18 cellular contexts compared by ENCODE assay signal in genomic region chr16:67543036-67543435, GRCh38. TPM values are rescaled to one million over a fixed set of nuclear protein-coding genes. Genes with fewer than 3 reads are reported as not detected.
DNase-seq lines count a peak whose midpoint lies in the region; ATAC-seq, FAIRE-seq and TF ChIP-seq lines count a peak whose summit lies in the region.
"Had no signal": no experiment of that assay in that cellular context is flagged by ENCODE, and none has a peak within 500 bp of the region (broad histone marks: within the 10 kb centered on the region; RNA-seq: fewer than 3 reads in every experiment).

No MANE protein-coding gene starts in this region.

- H3K79me2 ChIP-seq in DOHH2 (ENCODE audit: control insufficient read depth, low read length) (peaks cover 13% of the 10 kb centered on the region), K562 (ENCODE audit: control insufficient read depth, insufficient read depth, low read length) (no peaks in the 10 kb centered on the region)

- TF ChIP-seq CTCF in DOHH2 (IDR thresholded peaks at IDR 0.05; ENCODE audit: low read depth, low read length, poor library complexity, severe bottlenecking) = no peak
- TF ChIP-seq CTCF in K562 (IDR thresholded peaks at IDR 0.05 in 2 of 3, conservative IDR thresholded peaks at IDR 0.05 in 1 of 3; ENCODE audit: insufficient read depth in 2 of 3, low read depth in 1 of 3, low read length in 3 of 3) = no peak

- intact Hi-C loops in K562 (cut with micrococcal nuclease) = no loop called here
- intact Hi-C loops in naive thymus-derived CD4-positive, alpha-beta T cell (cut with micrococcal nuclease) = no loop called here

- WGBS in K562 (ENCODE audit: insufficient coverage, low coverage, missing lambda C conversion rate) = 76% methylated on average over 8 of the region's 8 CpGs

- H2AFZ ChIP-seq in K562 (ENCODE audit: low read depth, low read length) = no peak overlapping the region

- in situ Hi-C loops in K562 (cut with MboI) = no loop called here

- H3F3A ChIP-seq in DOHH2 (ENCODE audit: control insufficient read depth, insufficient read depth) = peaks cover 16% of the 10 kb centered on the region

- peaks cover 32 to 100% (median 92%) of the 10 kb centered on the region in 11 experiments for H4K20me1 ChIP-seq in BLaER1 treated with 17β-estradiol and CSF1 and Interleukin-3, amounts not matched to agents 10 nM and 100 nM
- H4K20me1 ChIP-seq in DOHH2 (ENCODE audit: control insufficient read depth, insufficient read depth, low read depth, low read length) (no peaks in the 10 kb centered on the region), K562 (replicated peaks; ENCODE audit: control insufficient read depth, insufficient read depth, low read length) (peaks cover 5% of the 10 kb centered on the region; the same call in 1 of the 2 replicates)

- peak overlapping the region in 5 of 11 experiments; percentile 8 to 44 (median 15); a peak in 4 of 22 replicates for H3K9ac ChIP-seq in BLaER1 treated with 17β-estradiol and CSF1 and Interleukin-3, amounts not matched to agents 10 nM and 100 nM
- no peak overlapping the region for H3K9ac ChIP-seq in K562 (ENCODE audit: insufficient read depth in 1 of 2, low read depth in 2 of 2, low read length in 2 of 2)

- no peak for FAIRE-seq in K562 (lab: Jason Lieb, UNC)

- TF ChIP-seq POLR2A in K562 (conservative IDR thresholded peaks at IDR 0.05) = no peak

- H3K36me3 ChIP-seq in BLaER1 treated with 17β-estradiol and CSF1 and Interleukin-3, amounts not matched to agents 10 nM and 100 nM = peaks cover 53 to 96% (median 73%) of the 10 kb centered on the region in 11 experiments
- H3K36me3 ChIP-seq in DOHH2 (ENCODE audit: control insufficient read depth, low read length) (peaks cover 59% of the 10 kb centered on the region), K562 (ENCODE audit: control insufficient read depth, insufficient read depth, low read length) (peaks cover 53% of the 10 kb centered on the region; the same call in 1 of the 3 replicates), SJCRH30 (no peaks in the 10 kb centered on the region; the same call in 1 of the 2 replicates)
- peaks cover 0 to 39% (median 0%) of the 10 kb centered on the region in 3 experiments for H3K36me3 ChIP-seq in naive thymus-derived CD4-positive, alpha-beta T cell (ENCODE audit: control insufficient read depth in 2 of 3, insufficient read depth in 3 of 3, low read length in 3 of 3)
- H3K36me3 ChIP-seq: ovary, uterus had no signal

- peak overlapping the region in 1 of 10 donors; percentile 77 for H3K4me3 Mint-ChIP-seq in naive thymus-derived CD4-positive, alpha-beta T cell

- no peak for TF ChIP-seq RAD21 in K562 (CRISPR knock-in tag; conservative IDR thresholded peaks at IDR 0.05 in 1 of 2, IDR thresholded peaks at IDR 0.05 in 1 of 2)

- peak overlapping the region in 7 of 9 donors; percentile 52 to 83 (median 71) for H3K27ac Mint-ChIP-seq in naive thymus-derived CD4-positive, alpha-beta T cell

- no TSS peak for BruUV-seq in K562 (replicated peaks; lab: Mats Ljungman, UMichigan)

- TF ChIP-seq EP300 in K562 (IDR thresholded peaks at IDR 0.05; ENCODE audit: low read length) = no peak

- H3K27me3 ChIP-seq in BLaER1 treated with 17β-estradiol and CSF1 and Interleukin-3, amounts not matched to agents 10 nM and 100 nM = no peaks in the 10 kb centered on the region
- H3K27me3 ChIP-seq in DOHH2 (ENCODE audit: control insufficient read depth, low read length) = peaks cover 9% of the 10 kb centered on the region
- H3K27me3 ChIP-seq in K562 (ENCODE audit: control insufficient read depth in 2 of 2, insufficient read depth in 2 of 2, low read length in 2 of 2) = no peaks in the 10 kb centered on the region
- H3K27me3 ChIP-seq in naive thymus-derived CD4-positive, alpha-beta T cell (ENCODE audit: control insufficient read depth in 2 of 2, insufficient read depth in 2 of 2, low read length in 2 of 2) = no peaks in the 10 kb centered on the region
- H3K27me3 ChIP-seq in SJCRH30 = no peaks in the 10 kb centered on the region
- H3K27me3 ChIP-seq: foreskin keratinocyte, ovary, uterus had no signal

- peaks cover 32 to 56% (median 44%) of the 10 kb centered on the region in 7 donors for H3K4me1 Mint-ChIP-seq in naive thymus-derived CD4-positive, alpha-beta T cell

- H3K36me3 Mint-ChIP-seq in naive thymus-derived CD4-positive, alpha-beta T cell = peaks cover 0 to 34% (median 6%) of the 10 kb centered on the region in 5 donors

- peak overlapping the region; percentile 63 to 98 (median 91) for H3K4me2 ChIP-seq in BLaER1 treated with 17β-estradiol and CSF1 and Interleukin-3, amounts not matched to agents 10 nM and 100 nM
- peak overlapping the region; percentile 25; the same call in 1 of the 2 replicates for H3K4me2 ChIP-seq in DOHH2 (ENCODE audit: low read length)
- H3K4me2 ChIP-seq in K562 (ENCODE audit: insufficient read depth, low read length) = no peak overlapping the region

- H3K27me3 Mint-ChIP-seq in naive thymus-derived CD4-positive, alpha-beta T cell = no peaks in the 10 kb centered on the region

- peaks cover 0 to 2% (median 0%) of the 10 kb centered on the region in 11 donors for H3K9me3 Mint-ChIP-seq in naive thymus-derived CD4-positive, alpha-beta T cell

- H3K4me3 ChIP-seq in BLaER1 treated with 17β-estradiol and CSF1 and Interleukin-3, amounts not matched to agents 10 nM and 100 nM = no peak overlapping the region
- H3K4me3 ChIP-seq in DOHH2 (ENCODE audit: low read length) = no peak overlapping the region
- H3K4me3 ChIP-seq in K562 = no peak overlapping the region
- H3K4me3 ChIP-seq in naive thymus-derived CD4-positive, alpha-beta T cell (ENCODE audit: low read length) = no peak overlapping the region
- no peak overlapping the region for H3K4me3 ChIP-seq in SJCRH30
- H3K4me3 ChIP-seq: colonic mucosa, ovary, SK-N-MC, uterus had no signal

- H3K4me1 ChIP-seq in BLaER1 treated with 17β-estradiol and CSF1 and Interleukin-3, amounts not matched to agents 10 nM and 100 nM = peaks cover 90 to 100% (median 99%) of the 10 kb centered on the region in 10 experiments
- H3K4me1 ChIP-seq in DOHH2 (ENCODE audit: control insufficient read depth, low read length) (peaks cover 76% of the 10 kb centered on the region), K562 (replicated peaks in 1 of 2; ENCODE audit: control insufficient read depth in 2 of 2, insufficient read depth in 2 of 2, low read length in 2 of 2) (peaks cover 0 to 42% of the 10 kb centered on the region in 2 experiments; a peak in 2 of 5 replicates), SJCRH30 (no peaks in the 10 kb centered on the region)
- H3K4me1 ChIP-seq in naive thymus-derived CD4-positive, alpha-beta T cell (ENCODE audit: control insufficient read depth in 2 of 2, insufficient read depth in 2 of 2, low read length in 2 of 2) = peaks cover 21 to 29% of the 10 kb centered on the region in 2 donors

- no peak for DNase-seq in K562 (ENCODE audit: extremely low read depth in 1 of 4, low spot score in 3 of 4)
- no peak for DNase-seq in naive thymus-derived CD4-positive, alpha-beta T cell
- no peak for DNase-seq in SJCRH30
- no peak for DNase-seq in activated CD4-positive, alpha-beta T cell treated with anti-CD3 and anti-CD28 coated beads for 1 hour
- DNase-seq: foreskin keratinocyte, NCI-H1417 had no signal

- CTCF ChIA-PET in K562 (lab: Yijun Ruan, JAX; ENCODE audit: low intra/inter-chr PET ratio) = no interaction called here
- CTCF ChIA-PET in naive thymus-derived CD4-positive, alpha-beta T cell (lab: Charles Lee) = interaction anchor here (3.0 to 6.0 kb wide), 3 partner anchors 18 to 101 kb away, joined by 16 to 256 read pairs (median 20); partner anchors contain the start of genes CARMIL2 and CTCF

- no peaks in the 10 kb centered on the region for H3K9me2 ChIP-seq in DOHH2 (replicated peaks; ENCODE audit: control insufficient read depth, low read length)

- peak overlapping the region in 3 of 11 experiments; percentile 29 to 90 (median 90); a peak in 6 of 22 replicates for H3K27ac ChIP-seq in BLaER1 treated with 17β-estradiol and CSF1 and Interleukin-3, amounts not matched to agents 10 nM and 100 nM
- H3K27ac ChIP-seq in DOHH2 (ENCODE audit: low read depth, low read length) = no peak overlapping the region
- no peak overlapping the region for H3K27ac ChIP-seq in K562 (ENCODE audit: extremely low read depth, low read depth, low read length)
- H3K27ac ChIP-seq in naive thymus-derived CD4-positive, alpha-beta T cell (ENCODE audit: low read depth, low read length) = no peak overlapping the region
- no peak overlapping the region for H3K27ac ChIP-seq in SJCRH30
- H3K27ac ChIP-seq: colonic mucosa, epithelial cell of prostate, foreskin keratinocyte, ovary, SK-N-MC had no signal

- H3K9me1 ChIP-seq in K562 (ENCODE audit: control insufficient read depth, insufficient read depth, low read length) = no peaks in the 10 kb centered on the region

- POLR2A ChIA-PET in K562 (lab: Yijun Ruan, JAX) = interaction anchor here (0.6 to 1.6 kb wide), 3 partner anchors 18 to 24 kb away, joined by 3 to 5 read pairs (median 3); no protein-coding TSS in a partner anchor
- POLR2A ChIA-PET in naive thymus-derived CD4-positive, alpha-beta T cell (lab: Charles Lee) = interaction anchor here (0.5 to 20.8 kb wide), 4 partner anchors 16 to 175 kb away, joined by 3 to 581 read pairs (median 66); partner anchors contain the start of genes ACD, CARMIL2 and CTCF

- ATAC-seq in K562 = no peak
- ATAC-seq in naive thymus-derived CD4-positive, alpha-beta T cell = no peak
- no peak for ATAC-seq in HG03521 (IDR thresholded peaks at IDR 0.05; ENCODE audit: unreplicated experiment)
- ATAC-seq: left colon had no signal

- no peaks in the 10 kb centered on the region for H3K9me3 ChIP-seq in BLaER1 treated with 17β-estradiol and CSF1 and Interleukin-3, amounts not matched to agents 10 nM and 100 nM (replicated peaks in 1 of 11)
- H3K9me3 ChIP-seq in DOHH2 (ENCODE audit: control insufficient read depth, insufficient read depth, low read length) (no peaks in the 10 kb centered on the region), K562 (replicated peaks; ENCODE audit: control insufficient read depth, insufficient read depth, low read depth, low read length) (no peaks in the 10 kb centered on the region), SJCRH30 (replicated peaks) (no peaks in the 10 kb centered on the region)
- H3K9me3 ChIP-seq in naive thymus-derived CD4-positive, alpha-beta T cell (ENCODE audit: control insufficient read depth in 2 of 3, low read length in 3 of 3) = no peaks in the 10 kb centered on the region
- H3K9me3 ChIP-seq: colonic mucosa, ovary, uterus had no signal

RNA-seq across cellular contexts. Expression of gene RIPOR1, which starts 14.4 kb away (rescaled TPM):
- 26.1 and 49.9 TPM in 2 replicates for total RNA-seq in K562 (2011; cell fraction: chromatin; rRNA removed; ENCODE audit: low replicate concordance)
- 21.0 and 27.9 TPM in 2 replicates for total RNA-seq in K562 (2011; cell fraction: nucleolus; rRNA removed)
- 23.4 and 27.7 TPM in 2 replicates for total RNA-seq in K562 (2011; cell fraction: nucleoplasm; rRNA removed)
- 3.5 and 7.9 TPM in 2 replicates for total RNA-seq in K562 (2014; rRNA removed)
- total RNA-seq in K562 (2014; rRNA removed; fragmentation: Illumina TruSeq; extraction: Trizol) = 1.2 and 1.4 TPM in 2 replicates
- total RNA-seq in K562 (2015; rRNA removed; fragmentation: Illumina TruSeq; extraction: Trizol) = 3.0 and 3.1 TPM in 2 replicates
- total RNA-seq in K562 (2021) = 25.4 and 31.1 TPM in 2 replicates
- 2.2 and 6.3 TPM in 2 replicates for polyA plus RNA-seq in K562 (2011; rRNA removed)
- 1.4 and 2.4 TPM in 2 replicates for polyA plus RNA-seq in K562 (2011; cell fraction: cytosol; rRNA removed)
- polyA plus RNA-seq in K562 (2011; cell fraction: nucleus; rRNA removed) = 19.6 and 20.6 TPM in 2 replicates
- 14.5 and 15.2 TPM in 2 replicates for polyA plus RNA-seq in K562 (2012)
- 10.0 and 14.1 TPM in 2 replicates for polyA plus RNA-seq in K562 (2014; fragmentation: Illumina TruSeq; extraction: Trizol)
- under 1 TPM; 0.36 to 0.37 TPM for polyA plus RNA-seq in K562 (2014; fragmentation: Nextera tagmentation; extraction: Ambion mirVana)
- 7.2 and 9.2 TPM in 2 replicates for polyA plus RNA-seq in K562 (2014; rRNA removed)
- 4.9 and 6.9 TPM in 2 replicates for polyA minus RNA-seq in K562 (2011; rRNA and poly(A)+ RNA removed)
- polyA minus RNA-seq in K562 (2011; cell fraction: cytosol; rRNA and poly(A)+ RNA removed) = 8.8 and 31.9 TPM in 2 replicates
- 7.0 and 19.2 TPM in 2 replicates for polyA minus RNA-seq in K562 (2011; cell fraction: nucleus; rRNA and poly(A)+ RNA removed)
- 100 to 1,000 TPM in 1 of 5 experiments, 10 to 100 TPM in 4; 39.7 to 103 (median 48.9) TPM for total RNA-seq in naive thymus-derived CD4-positive, alpha-beta T cell
- polyA plus RNA-seq in naive thymus-derived CD4-positive, alpha-beta T cell = 1 to 10 TPM; 2.5 to 5.0 TPM
- total RNA-seq in SJCRH30 (2014; rRNA removed; shearing (Covaris generic)) = 10.8 and 13.5 TPM in 2 replicates

RNA-seq across cellular contexts. Expression of gene CTCF, which starts 19.3 kb away (rescaled TPM):
- total RNA-seq in K562 (2011; cell fraction: chromatin; rRNA removed; ENCODE audit: low replicate concordance) = 41.2 and 61.0 TPM in 2 replicates
- 26.5 and 26.8 TPM in 2 replicates for total RNA-seq in K562 (2011; cell fraction: nucleolus; rRNA removed)
- 34.7 and 46.6 TPM in 2 replicates for total RNA-seq in K562 (2011; cell fraction: nucleoplasm; rRNA removed)
- total RNA-seq in K562 (2014; rRNA removed) = 31.3 and 34.6 TPM in 2 replicates
- total RNA-seq in K562 (2014; rRNA removed; fragmentation: Illumina TruSeq; extraction: Trizol) = 36.5 and 37.6 TPM in 2 replicates
- total RNA-seq in K562 (2015; rRNA removed; fragmentation: Illumina TruSeq; extraction: Trizol) = 45.1 and 49.2 TPM in 2 replicates
- 37.5 and 37.9 TPM in 2 replicates for total RNA-seq in K562 (2021)
- 21.0 and 33.9 TPM in 2 replicates for polyA plus RNA-seq in K562 (2011; rRNA removed)
- 17.2 and 19.3 TPM in 2 replicates for polyA plus RNA-seq in K562 (2011; cell fraction: cytosol; rRNA removed)
- polyA plus RNA-seq in K562 (2011; cell fraction: nucleus; rRNA removed) = 12.8 and 14.9 TPM in 2 replicates
- 27.6 and 33.5 TPM in 2 replicates for polyA plus RNA-seq in K562 (2012)
- 41.0 and 47.1 TPM in 2 replicates for polyA plus RNA-seq in K562 (2014; fragmentation: Illumina TruSeq; extraction: Trizol)
- 10 to 100 TPM in 1 of 2 experiments, 1 to 10 TPM in 1; 7.8 to 11.0 TPM for polyA plus RNA-seq in K562 (2014; fragmentation: Nextera tagmentation; extraction: Ambion mirVana)
- 26.4 and 27.5 TPM in 2 replicates for polyA plus RNA-seq in K562 (2014; rRNA removed)
- polyA minus RNA-seq in K562 (2011; rRNA and poly(A)+ RNA removed) = 34.2 and 51.3 TPM in 2 replicates
- polyA minus RNA-seq in K562 (2011; cell fraction: cytosol; rRNA and poly(A)+ RNA removed) = 21.9 and 28.2 TPM in 2 replicates
- polyA minus RNA-seq in K562 (2011; cell fraction: nucleus; rRNA and poly(A)+ RNA removed) = 10.4 and 17.2 TPM in 2 replicates
- 10 to 100 TPM; 51.4 to 78.6 (median 67.3) TPM for total RNA-seq in naive thymus-derived CD4-positive, alpha-beta T cell
- 10 to 100 TPM; 49.8 to 59.8 TPM for polyA plus RNA-seq in naive thymus-derived CD4-positive, alpha-beta T cell
- 53.9 and 58.7 TPM in 2 replicates for total RNA-seq in SJCRH30 (2014; rRNA removed; shearing (Covaris generic))

RNA-seq across cellular contexts. Expression of gene AGRP, which starts 59.7 kb away (rescaled TPM):
- total RNA-seq in K562 (2011; cell fraction: chromatin; rRNA removed; ENCODE audit: low replicate concordance) = not detected in 2 replicates
- total RNA-seq in K562 (2011; cell fraction: nucleolus; rRNA removed) = not detected in 2 replicates
- not detected in 2 replicates for total RNA-seq in K562 (2011; cell fraction: nucleoplasm; rRNA removed)
- total RNA-seq in K562 (2014; rRNA removed) (not detected in 2 replicates), K562 (2014; rRNA removed; fragmentation: Illumina TruSeq; extraction: Trizol) (not detected in 2 replicates), K562 (2015; rRNA removed; fragmentation: Illumina TruSeq; extraction: Trizol) (not detected in 2 replicates), K562 (2021) (not detected in 2 replicates)
- polyA plus RNA-seq in K562 (2011; rRNA removed) (not detected in 2 replicates), K562 (2014; fragmentation: Illumina TruSeq; extraction: Trizol) (not detected in 2 replicates), K562 (2014; fragmentation: Nextera tagmentation; extraction: Ambion mirVana) (not detected), K562 (2014; rRNA removed) (not detected in 2 replicates)
- polyA plus RNA-seq in K562 (2011; cell fraction: cytosol; rRNA removed) = not detected in 2 replicates
- not detected in 2 replicates for polyA plus RNA-seq in K562 (2011; cell fraction: nucleus; rRNA removed)
- polyA plus RNA-seq in K562 (2012) = not detected in 2 replicates
- polyA minus RNA-seq in K562 (2011; rRNA and poly(A)+ RNA removed) = not detected in 2 replicates
- not detected in 2 replicates for polyA minus RNA-seq in K562 (2011; cell fraction: cytosol; rRNA and poly(A)+ RNA removed)
- polyA minus RNA-seq in K562 (2011; cell fraction: nucleus; rRNA and poly(A)+ RNA removed) = not detected in 2 replicates
- total RNA-seq in naive thymus-derived CD4-positive, alpha-beta T cell = not detected
- polyA plus RNA-seq in naive thymus-derived CD4-positive, alpha-beta T cell = not detected
- total RNA-seq in SJCRH30 (2014; rRNA removed; shearing (Covaris generic)) = not detected in 2 replicates
- total RNA-seq: colonic mucosa, foreskin keratinocyte, HT1080, left colon, mucosa of gallbladder, sciatic nerve, uterus had no signal
- polyA plus RNA-seq: foreskin keratinocyte had no signal
